In genomic region chr1:28537457-28538199, GRCh38 we compare ENCODE assay signal across 19 cellular contexts. TPM values are rescaled to one million over a fixed set of nuclear protein-coding genes. Genes with fewer than 3 reads are reported as not detected.
A peak's percentile ranks its signal among the peaks of the same experiment; 100 is the strongest.
DNase-seq lines count a peak whose midpoint lies in the region; ATAC-seq and TF ChIP-seq lines count a peak whose summit lies in the region.
"Had no signal": no experiment of that assay in that cellular context is flagged by ENCODE, and none has a peak within 500 bp of the region (broad histone marks: within the 10 kb centered on the region; RNA-seq: fewer than 3 reads in every experiment).

No MANE protein-coding gene starts in this region.

- H3K9me3 ChIP-seq in osteoblast (ENCODE audit: low read depth, low read length), result no peaks in the 10 kb centered on the region
- H3K9me3 ChIP-seq: MG63, neutrophil had no signal

- H3K4me1 ChIP-seq in osteoblast (ENCODE audit: insufficient read depth, low read length), result no peaks in the 10 kb centered on the region

- DNase-seq in stimulated activated naive CD8-positive, alpha-beta T cell treated with anti-CD3 and anti-CD28 coated beads, Interleukin-15, Interleukin-2, amounts not matched to agents 100 U/mL and 50 U/mL, for 24 hours, result no peak
- no peak for DNase-seq in stimulated activated naive CD8-positive, alpha-beta T cell treated with anti-CD3 and anti-CD28 coated beads, Interleukin-15, amount 100 ng/mL, for 72 hours
- peak; percentile 63 for DNase-seq in globus pallidus (ENCODE audit: low spot score)
- DNase-seq in osteoblast (ENCODE audit: insufficient read length, low spot score, missing footprints), result peak; percentile 29
- no peak for DNase-seq in activated CD4-positive, alpha-beta T cell treated with anti-CD3 and anti-CD28 coated beads, Interleukin-2, amount 50 U/mL, for 1 hour
- DNase-seq in NCI-H1436 (lab: John Stamatoyannopoulos, UW), result no peak
- DNase-seq in NCI-H2029 treated with DMSO at 0.1 percent for 48 hours (lab: John Stamatoyannopoulos, UW), result no peak
- DNase-seq in sciatic nerve (ENCODE audit: low spot score), result no peak
- DNase-seq: activated CD8-positive, alpha-beta T cell treated with anti-CD3 and anti-CD28 coated beads, Interleukin-2, amount 10 ng/mL, durations not matched to agents 7 days and 5 days; activated naive CD4-positive, alpha-beta T cell treated with anti-CD3 and anti-CD28 coated beads for 36 hours; activated T-cell treated with anti-CD3 and anti-CD28 coated beads, Interleukin-2, amount 50 U/mL, for 1 hour; CD4-positive, alpha-beta T cell; MG63; NCI-H1417 treated with DMSO at 0.1 percent for 48 hours; NCI-H69; SW 1271 had no signal

- H3K36me3 ChIP-seq in osteoblast (ENCODE audit: insufficient read depth, low read length), result peaks cover 31% of the 10 kb centered on the region

- H3K4me3 Mint-ChIP-seq in stimulated activated naive CD8-positive, alpha-beta T cell treated with anti-CD3 and anti-CD28 coated beads, Interleukin-15, amount 100 ng/mL, for 72 hours, result no peak overlapping the region
- H3K4me3 Mint-ChIP-seq: activated CD8-positive, alpha-beta T cell treated with anti-CD3 and anti-CD28 coated beads, Interleukin-2, amount 10 ng/mL, durations not matched to agents 7 days and 5 days; activated naive CD4-positive, alpha-beta T cell treated with anti-CD3 and anti-CD28 coated beads for 36 hours; CD4-positive, alpha-beta T cell had no signal

- no peaks in the 10 kb centered on the region for H4K20me1 ChIP-seq in osteoblast (ENCODE audit: insufficient read depth, low read length)

- H3K4me3 ChIP-seq in osteoblast (ENCODE audit: insufficient read depth, low read length), result no peak overlapping the region
- H3K4me3 ChIP-seq: hepatocyte, MG63 had no signal

- no peaks in the 10 kb centered on the region for H3K4me1 Mint-ChIP-seq in stimulated activated naive CD8-positive, alpha-beta T cell treated with anti-CD3 and anti-CD28 coated beads, Interleukin-15, amount 100 ng/mL, for 72 hours

- H3K27me3 Mint-ChIP-seq in stimulated activated naive CD8-positive, alpha-beta T cell treated with anti-CD3 and anti-CD28 coated beads, Interleukin-15, amount 100 ng/mL, for 72 hours, result no peaks in the 10 kb centered on the region
- H3K27me3 Mint-ChIP-seq: CD4-positive, alpha-beta T cell had no signal

- no peak overlapping the region for H3K27ac ChIP-seq in osteoblast (ENCODE audit: low read depth, low read length)
- H3K27ac ChIP-seq: hepatocyte, neutrophil had no signal

- no peaks in the 10 kb centered on the region for H3K27me3 ChIP-seq in osteoblast (ENCODE audit: insufficient read depth, low read length)
- H3K27me3 ChIP-seq: hepatocyte, MG63, neutrophil had no signal

- H2AFZ ChIP-seq in osteoblast (ENCODE audit: low read length), result no peak overlapping the region
- H2AFZ ChIP-seq: hepatocyte had no signal

- H3K79me2 ChIP-seq in osteoblast (ENCODE audit: insufficient read depth, low read length), result no peaks in the 10 kb centered on the region
- H3K79me2 ChIP-seq: hepatocyte had no signal

- ATAC-seq in stimulated activated naive CD8-positive, alpha-beta T cell treated with anti-CD3 and anti-CD28 coated beads, Interleukin-15, Interleukin-2, amounts not matched to agents 100 U/mL and 50 U/mL, for 24 hours, result peak; percentile 19
- ATAC-seq in stimulated activated naive CD8-positive, alpha-beta T cell treated with anti-CD3 and anti-CD28 coated beads, Interleukin-15, amount 100 ng/mL, for 72 hours, result no peak
- no peak for ATAC-seq in sciatic nerve
- ATAC-seq: activated CD4-positive, CD25-positive, alpha-beta regulatory T cell treated with anti-CD3 and anti-CD28 coated beads, Interleukin-2, amount 50 U/mL, for 24 hours; activated CD8-positive, alpha-beta T cell treated with anti-CD3 and anti-CD28 coated beads, Interleukin-2, amount 10 ng/mL, durations not matched to agents 7 days and 5 days had no signal

- H3K4me2 ChIP-seq in osteoblast (ENCODE audit: insufficient read depth, low read length), result no peak overlapping the region
- H3K4me2 ChIP-seq: hepatocyte had no signal

- intact Hi-C loops in sciatic nerve (cut with DNase I), result no loop called here

- no peaks in the 10 kb centered on the region for H3K9me3 Mint-ChIP-seq in stimulated activated naive CD8-positive, alpha-beta T cell treated with anti-CD3 and anti-CD28 coated beads, Interleukin-15, amount 100 ng/mL, for 72 hours
- H3K9me3 Mint-ChIP-seq: activated naive CD4-positive, alpha-beta T cell treated with anti-CD3 and anti-CD28 coated beads for 36 hours; CD4-positive, alpha-beta T cell had no signal

- peak overlapping the region in 1 of 2 donors; percentile 71 for H3K27ac Mint-ChIP-seq in stimulated activated naive CD8-positive, alpha-beta T cell treated with anti-CD3 and anti-CD28 coated beads, Interleukin-15, amount 100 ng/mL, for 72 hours
- H3K27ac Mint-ChIP-seq: activated CD8-positive, alpha-beta T cell treated with anti-CD3 and anti-CD28 coated beads, Interleukin-2, amount 10 ng/mL, durations not matched to agents 7 days and 5 days; activated naive CD4-positive, alpha-beta T cell treated with anti-CD3 and anti-CD28 coated beads for 36 hours; CD4-positive, alpha-beta T cell had no signal

- TF ChIP-seq CTCF in osteoblast (IDR thresholded peaks at IDR 0.05; ENCODE audit: extremely low read depth, low read depth, low read length), result no peak

RNA-seq across cellular contexts. Expression of gene TRNAU1AP, which starts 15.3 kb away (rescaled TPM):
- 23.2 and 28.3 TPM in 2 replicates for total RNA-seq in osteoblast
- total RNA-seq in sciatic nerve, result 31.0 TPM

RNA-seq across cellular contexts. Expression of gene RCC1, which starts 31.8 kb away (rescaled TPM):
- total RNA-seq in osteoblast, result 32.1 and 35.1 TPM in 2 replicates
- total RNA-seq in sciatic nerve, result 10.7 TPM

RNA-seq across cellular contexts. Expression of gene RAB42, which starts 54.4 kb away (rescaled TPM):
- total RNA-seq in osteoblast (5.0 and 5.1 TPM in 2 replicates), sciatic nerve (5.8 TPM)
- total RNA-seq: activated CD8-positive, alpha-beta T cell treated with anti-CD3 and anti-CD28 coated beads, Interleukin-2, amount 10 ng/mL, durations not matched to agents 7 days and 5 days; activated naive CD4-positive, alpha-beta T cell treated with anti-CD3 and anti-CD28 coated beads for 36 hours; CD4-positive, alpha-beta T cell had no signal

Comparison
In these comparisons a context has a peak if more than half of its experiments do, and no peak if none do; other contexts are left out.
1. DNase-seq: peak in globus pallidus (single experiment) and osteoblast (single experiment); none in stimulated activated naive CD8-positive, alpha-beta T cell treated with anti-CD3 and anti-CD28 coated beads, Interleukin-15, Interleukin-2, amounts not matched to agents 100 U/mL and 50 U/mL, for 24 hours (single experiment), stimulated activated naive CD8-positive, alpha-beta T cell treated with anti-CD3 and anti-CD28 coated beads, Interleukin-15, amount 100 ng/mL, for 72 hours (0 of 2), activated CD4-positive, alpha-beta T cell treated with anti-CD3 and anti-CD28 coated beads, Interleukin-2, amount 50 U/mL, for 1 hour (single experiment), NCI-H1436 (single experiment), NCI-H2029 treated with DMSO at 0.1 percent for 48 hours (single experiment) and sciatic nerve (single experiment).